In the genomic region with DNA sequence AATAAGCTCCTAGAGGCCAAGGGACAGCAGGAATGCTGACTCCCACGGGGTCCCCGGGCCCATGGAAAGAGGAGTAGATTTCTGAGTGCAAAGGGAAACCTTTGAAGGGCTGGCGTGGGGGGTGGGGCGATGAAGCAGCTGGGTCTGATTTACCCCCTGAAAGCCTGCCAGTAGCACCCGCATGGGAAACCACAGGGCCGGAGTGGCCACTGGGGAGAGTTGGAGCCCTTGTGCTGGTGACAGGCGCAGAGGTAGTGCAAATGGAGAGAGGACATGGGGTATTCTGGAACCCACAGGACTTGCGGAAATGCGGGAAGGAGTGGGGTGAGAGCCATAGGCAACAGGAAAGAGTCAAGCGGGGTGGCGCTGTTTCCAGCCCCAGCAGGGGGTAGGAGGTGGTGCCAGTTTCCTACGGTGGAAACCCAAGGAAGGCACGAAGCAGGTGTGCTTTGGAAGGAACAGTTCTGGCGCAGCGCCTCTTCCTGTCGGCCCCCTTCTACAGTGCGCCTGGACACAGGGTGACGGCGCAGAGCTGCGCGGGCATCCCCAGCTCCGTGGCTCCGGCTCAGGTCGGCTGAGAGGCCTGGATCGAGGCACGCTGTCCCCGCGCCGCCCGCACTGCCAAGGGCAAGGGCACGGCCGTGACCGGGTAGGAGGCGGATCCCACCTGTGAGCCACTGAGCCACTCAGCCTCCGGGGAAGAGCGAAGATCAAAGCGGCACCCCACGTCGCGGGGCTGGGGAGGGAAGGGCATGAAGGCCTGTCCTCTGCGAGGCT, we compare ENCODE assay signal across 11 cellular contexts.
DNase-seq lines count a peak whose midpoint lies in the region; ATAC-seq and TF ChIP-seq lines count a peak whose summit lies in the region.
"Had no signal": no experiment of that assay in that cellular context is flagged by ENCODE, and none has a peak within 500 bp of the region (broad histone marks: within the 10 kb centered on the region; RNA-seq: fewer than 3 reads in every experiment).

No MANE protein-coding gene starts in this region.

- H3K4me3 ChIP-seq in mucosa of descending colon (no peak overlapping the region), ovary (no peak overlapping the region)

- DNase-seq in stimulated activated naive CD8-positive, alpha-beta T cell treated with anti-CD3 and anti-CD28 coated beads, Interleukin-15, amount 100 ng/mL, for 72 hours, result no peak
- no peak for DNase-seq in stimulated activated naive CD8-positive, alpha-beta T cell treated with anti-CD3 and anti-CD28 coated beads, Interleukin-15, Interleukin-2, amounts not matched to agents 100 U/mL and 50 U/mL, for 24 hours
- no peak for DNase-seq in foreskin keratinocyte
- peak in 1 of 3 donors; percentile 41 for DNase-seq in mucosa of descending colon
- DNase-seq in T-helper 9 cell, result no peak
- DNase-seq in ovary, result no peak
- no peak for DNase-seq in middle frontal gyrus (ENCODE audit: extremely low spot score, low spot score)
- DNase-seq: foreskin fibroblast, SHP77 treated with DMSO at 0.1 percent for 48 hours had no signal

- H3K4me3 Mint-ChIP-seq in stimulated activated naive CD8-positive, alpha-beta T cell treated with anti-CD3 and anti-CD28 coated beads, Interleukin-15, amount 100 ng/mL, for 72 hours, result peak overlapping the region; percentile 34 to 58
- H3K4me3 Mint-ChIP-seq: stimulated activated naive CD8-positive, alpha-beta T cell treated with anti-CD3 and anti-CD28 coated beads, Interleukin-15, Interleukin-2, amounts not matched to agents 100 ng/mL and 50 ng/mL, for 24 hours had no signal

- H3K27me3 ChIP-seq in foreskin keratinocyte, result peaks cover 23% of the 10 kb centered on the region
- H3K27me3 ChIP-seq in ovary, result no peaks in the 10 kb centered on the region

- H3K27ac Mint-ChIP-seq in stimulated activated naive CD8-positive, alpha-beta T cell treated with anti-CD3 and anti-CD28 coated beads, Interleukin-15, amount 100 ng/mL, for 72 hours, result no peak overlapping the region
- H3K27ac Mint-ChIP-seq: stimulated activated naive CD8-positive, alpha-beta T cell treated with anti-CD3 and anti-CD28 coated beads, Interleukin-15, Interleukin-2, amounts not matched to agents 100 ng/mL and 50 ng/mL, for 24 hours had no signal

- peak; percentile 32 for ATAC-seq in stimulated activated naive CD8-positive, alpha-beta T cell treated with anti-CD3 and anti-CD28 coated beads, Interleukin-15, amount 100 ng/mL, for 72 hours
- ATAC-seq in stimulated activated naive CD8-positive, alpha-beta T cell treated with anti-CD3 and anti-CD28 coated beads, Interleukin-15, Interleukin-2, amounts not matched to agents 100 U/mL and 50 U/mL, for 24 hours, result no peak
- peak; percentile 14 for ATAC-seq in foreskin keratinocyte
- peak; percentile 51 for ATAC-seq in mucosa of descending colon
- ATAC-seq in GM21360 (IDR thresholded peaks at IDR 0.05; ENCODE audit: unreplicated experiment), result no peak

- no peaks in the 10 kb centered on the region for H3K9me3 ChIP-seq in mucosa of descending colon
- no peaks in the 10 kb centered on the region for H3K9me3 ChIP-seq in ovary

- peaks cover 0 to 20% of the 10 kb centered on the region in 2 donors for H3K9me3 Mint-ChIP-seq in stimulated activated naive CD8-positive, alpha-beta T cell treated with anti-CD3 and anti-CD28 coated beads, Interleukin-15, amount 100 ng/mL, for 72 hours
- H3K9me3 Mint-ChIP-seq: stimulated activated naive CD8-positive, alpha-beta T cell treated with anti-CD3 and anti-CD28 coated beads, Interleukin-15, Interleukin-2, amounts not matched to agents 100 ng/mL and 50 ng/mL, for 24 hours had no signal

- peaks cover 8% of the 10 kb centered on the region for H3K4me1 Mint-ChIP-seq in stimulated activated naive CD8-positive, alpha-beta T cell treated with anti-CD3 and anti-CD28 coated beads, Interleukin-15, amount 100 ng/mL, for 72 hours

- TF ChIP-seq EP300 in ovary (IDR thresholded peaks at IDR 0.05), result no peak

- peaks cover 58% of the 10 kb centered on the region for H3K27me3 Mint-ChIP-seq in stimulated activated naive CD8-positive, alpha-beta T cell treated with anti-CD3 and anti-CD28 coated beads, Interleukin-15, amount 100 ng/mL, for 72 hours

- H3K4me1 ChIP-seq in foreskin keratinocyte (peaks cover 16% of the 10 kb centered on the region), mucosa of descending colon (ENCODE audit: low read depth) (no peaks in the 10 kb centered on the region), ovary (ENCODE audit: insufficient read depth) (peaks cover 5% of the 10 kb centered on the region)

- intact Hi-C loops in mucosa of descending colon (cut with DNase I, micrococcal nuclease) (no loop called here), ovary (cut with DNase I) (no loop called here)

- H3K27ac ChIP-seq in foreskin keratinocyte (no peak overlapping the region), ovary (no peak overlapping the region)

- TF ChIP-seq CTCF in foreskin keratinocyte (conservative IDR thresholded peaks at IDR 0.05), result no peak
- no peak for TF ChIP-seq CTCF in mucosa of descending colon (IDR thresholded peaks at IDR 0.05)
- no peak for TF ChIP-seq CTCF in ovary (IDR thresholded peaks at IDR 0.05)

- 43 to 45% (median 44%) methylated on average over 38 to 41 of the region's 41 CpGs for WGBS in ovary, 3 donors

- no peaks in the 10 kb centered on the region for H3K36me3 ChIP-seq in mucosa of descending colon (ENCODE audit: low read depth)
- H3K36me3 ChIP-seq in ovary, result no peaks in the 10 kb centered on the region

- no peak for TF ChIP-seq POLR2A in ovary (IDR thresholded peaks at IDR 0.05)

Comparison
In these comparisons a context has a peak if more than half of its experiments do, and no peak if none do; other contexts are left out.
1. ATAC-seq: peak in stimulated activated naive CD8-positive, alpha-beta T cell treated with anti-CD3 and anti-CD28 coated beads, Interleukin-15, amount 100 ng/mL, for 72 hours (single experiment), foreskin keratinocyte (single experiment) and mucosa of descending colon (single experiment); none in stimulated activated naive CD8-positive, alpha-beta T cell treated with anti-CD3 and anti-CD28 coated beads, Interleukin-15, Interleukin-2, amounts not matched to agents 100 U/mL and 50 U/mL, for 24 hours (single experiment) and GM21360 (single experiment).